ENCODE assay signal across 18 cellular contexts in genomic region chr17:66850692-66851091, GRCh38. TPM values are rescaled to one million over a fixed set of nuclear protein-coding genes. Genes with fewer than 3 reads are reported as not detected.
"Had no signal": no experiment of that assay in that cellular context is flagged by ENCODE, and none has a peak within 500 bp of the region (broad histone marks: within the 10 kb centered on the region; RNA-seq: fewer than 3 reads in every experiment).

No MANE protein-coding gene starts in this region.

- DNase-seq: activated B cell treated with CpG ODN at 0.5 μM for 24 hours; activated CD4-positive, alpha-beta T cell treated with anti-CD3 and anti-CD28 coated beads for 48 hours; activated CD8-positive, alpha-beta memory T cell treated with anti-CD3 and anti-CD28 coated beads, Interleukin-2, amount 50 U/mL, for 48 hours; activated CD8-positive, alpha-beta T cell treated with anti-CD3 and anti-CD28 coated beads, Interleukin-2, amount 10 ng/mL, durations not matched to agents 7 days and 5 days; activated gamma-delta T cell treated with Interleukin-2 at 50 U/mL for 16 hours; activated T-cell treated with anti-CD3 and anti-CD28 coated beads, Interleukin-2, amount 50 U/mL, for 72 hours; amniotic stem cell; kidney glomerular epithelial cell; mesendoderm; natural killer cell; posterior cingulate gyrus; stimulated activated naive CD8-positive, alpha-beta T cell treated with anti-CD3 and anti-CD28 coated beads, Interleukin-15, amount 100 ng/mL, for 72 hours; T-helper 17 cell had no signal

- ATAC-seq: activated CD8-positive, alpha-beta T cell treated with anti-CD3 and anti-CD28 coated beads, Interleukin-2, amount 10 ng/mL, durations not matched to agents 7 days and 5 days; activated T-cell treated with anti-CD3 and anti-CD28 coated beads, Interleukin-2, amount 50 U/mL, for 72 hours; natural killer cell; stimulated activated naive CD8-positive, alpha-beta T cell treated with anti-CD3 and anti-CD28 coated beads, Interleukin-15, amount 100 ng/mL, for 72 hours; T-helper 17 cell had no signal

- H3K4me3 ChIP-seq: smooth muscle cell had no signal

RNA-seq across cellular contexts. Expression of gene CACNG5, which starts 15.8 kb away (rescaled TPM):
- total RNA-seq: activated B cell treated with CpG ODN at 0.5 μM for 24 hours; activated CD8-positive, alpha-beta T cell treated with anti-CD3 and anti-CD28 coated beads, Interleukin-2, amount 10 ng/mL, durations not matched to agents 7 days and 5 days; activated T-cell treated with anti-CD3 and anti-CD28 coated beads, Interleukin-2, amount 50 U/mL, for 72 hours; cardiac septum; fibroblast of villous mesenchyme; liver; natural killer cell; smooth muscle cell; T-helper 17 cell had no signal
- polyA plus RNA-seq: esophagus, liver, smooth muscle cell had no signal
